Comparison of ENCODE assay signal across 8 cellular contexts in genomic region chr20:11267131-11267761, GRCh38.
A peak's percentile ranks its signal among the peaks of the same experiment; 100 is the strongest.
DNase-seq lines count a peak whose midpoint lies in the region; ATAC-seq and TF ChIP-seq lines count a peak whose summit lies in the region.

No MANE protein-coding gene starts in this region.

- H3K9me3 ChIP-seq in Caco-2 (no peaks in the 10 kb centered on the region), left lung (no peaks in the 10 kb centered on the region), vagina (no peaks in the 10 kb centered on the region)

- H3K27ac Mint-ChIP-seq in Caco-2 (ENCODE audit: unreplicated experiment), result peak overlapping the region; percentile 79
- no peak overlapping the region for H3K27ac Mint-ChIP-seq in activated naive CD4-positive, alpha-beta T cell treated with anti-CD3 and anti-CD28 coated beads, Interleukin-2, amount 10 ng/mL, durations not matched to agents 7 days and 5 days

- no peak overlapping the region for H3K4me3 ChIP-seq in Caco-2 (ENCODE audit: low read depth, low read length)
- no peak overlapping the region for H3K4me3 ChIP-seq in H7 (ENCODE audit: insufficient read depth, low read depth, low read length)
- no peak overlapping the region for H3K4me3 ChIP-seq in NB4 (ENCODE audit: low read depth, low read length)
- H3K4me3 ChIP-seq in left lung, result no peak overlapping the region
- H3K4me3 ChIP-seq in vagina, result no peak overlapping the region

- H3K36me3 ChIP-seq in Caco-2 (ENCODE audit: control insufficient read depth, insufficient read depth, low read length) (no peaks in the 10 kb centered on the region), H7 (replicated peaks; ENCODE audit: control insufficient read depth, insufficient read depth, low read length) (no peaks in the 10 kb centered on the region), left lung (no peaks in the 10 kb centered on the region), vagina (no peaks in the 10 kb centered on the region)

- H3K4me1 Mint-ChIP-seq in Caco-2 (ENCODE audit: low read depth, unreplicated experiment), result peaks cover 52% of the 10 kb centered on the region
- no peaks in the 10 kb centered on the region for H3K4me1 Mint-ChIP-seq in activated naive CD4-positive, alpha-beta T cell treated with anti-CD3 and anti-CD28 coated beads, Interleukin-2, amount 10 ng/mL, durations not matched to agents 7 days and 5 days

- CTCF ChIA-PET in Caco-2 (lab: Charles Lee), result interaction anchor here (0.6 to 1.1 kb wide), 6 partner anchors 48 to 833 kb away, joined by 3 to 8 read pairs (median 4); partner anchors contain the start of gene MKKS
- CTCF ChIA-PET in activated naive CD4-positive, alpha-beta T cell treated with anti-CD3 and anti-CD28 coated beads, Interleukin-2, amount 10 ng/mL, durations not matched to agents 7 days and 5 days (lab: Charles Lee), result no interaction called here

- no peaks in the 10 kb centered on the region for H3K9me3 Mint-ChIP-seq in Caco-2 (ENCODE audit: unreplicated experiment)
- no peaks in the 10 kb centered on the region for H3K9me3 Mint-ChIP-seq in activated naive CD4-positive, alpha-beta T cell treated with anti-CD3 and anti-CD28 coated beads, Interleukin-2, amount 10 ng/mL, durations not matched to agents 7 days and 5 days

- H3K4me1 ChIP-seq in Caco-2, result peaks cover 48% of the 10 kb centered on the region
- H3K4me1 ChIP-seq in left lung, result peaks cover 6 to 8% of the 10 kb centered on the region in 2 donors
- peaks cover 29% of the 10 kb centered on the region for H3K4me1 ChIP-seq in vagina

- H3K27me3 ChIP-seq in Caco-2 (replicated peaks; ENCODE audit: control insufficient read depth, insufficient read depth, low read length) (no peaks in the 10 kb centered on the region), H7 (ENCODE audit: control insufficient read depth, insufficient read depth, low read length) (no peaks in the 10 kb centered on the region), left lung (no peaks in the 10 kb centered on the region), vagina (no peaks in the 10 kb centered on the region)

- ATAC-seq in left lung (peak; percentile 90), GM21515 (IDR thresholded peaks at IDR 0.05; ENCODE audit: unreplicated experiment) (no peak)

- TF ChIP-seq POLR2A in NB4 (IDR thresholded peaks at IDR 0.05; ENCODE audit: extremely low read depth, insufficient read length), result no peak
- TF ChIP-seq POLR2A in vagina (IDR thresholded peaks at IDR 0.05), result no peak

- BruUV-seq in Caco-2 (replicated peaks; lab: Mats Ljungman, UMichigan), result no TSS peak

- POLR2A ChIA-PET in Caco-2 (lab: Charles Lee), result interaction anchor here (0.6 to 1.1 kb wide), 4 partner anchors 345 to 833 kb away, joined by 3 to 6 read pairs (median 5); partner anchors contain the start of gene JAG1

- intact Hi-C loops in Caco-2 (cut with micrococcal nuclease; ENCODE audit: unreplicated experiment), result loop anchor here (2.0 to 5.0 kb wide), 2 partner anchors 35 to 48 kb away; no protein-coding TSS in a partner anchor
- intact Hi-C loops in left lung (cut with DNase I), result loop anchor here in 1 of 2 donors (10.0 kb wide), 1 partner anchor 592 kb away; the partner anchor contains the start of gene JAG1
- intact Hi-C loops in vagina (cut with DNase I), result no loop called here

- H3K4me3 Mint-ChIP-seq in Caco-2 (ENCODE audit: unreplicated experiment), result peak overlapping the region; percentile 56
- H3K4me3 Mint-ChIP-seq in activated naive CD4-positive, alpha-beta T cell treated with anti-CD3 and anti-CD28 coated beads, Interleukin-2, amount 10 ng/mL, durations not matched to agents 7 days and 5 days, result no peak overlapping the region

- DNase-seq in Caco-2, result peak; percentile 44 to 80
- peak; percentile 58 for DNase-seq in H7
- peak; percentile 66 for DNase-seq in NB4 (ENCODE audit: low read depth)
- DNase-seq in caudate nucleus (lab: John Stamatoyannopoulos, UW), result peak in 48 of 61 donors; percentile 20 to 90 (median 60)
- peak in 1 of 2 donors; percentile 40 for DNase-seq in left lung
- no peak for DNase-seq in vagina (ENCODE audit: extremely low spot score in 2 of 2)
- DNase-seq in activated naive CD4-positive, alpha-beta T cell treated with anti-CD3 and anti-CD28 coated beads, Interleukin-2, amount 10 ng/mL, durations not matched to agents 7 days and 5 days, result no peak

- TF ChIP-seq CTCF in Caco-2 (IDR thresholded peaks at IDR 0.05; ENCODE audit: insufficient read depth in 1 of 2, low read depth in 1 of 2, low read length in 1 of 2, severe bottlenecking in 1 of 2, unreplicated experiment in 1 of 2), result no peak
- no peak for TF ChIP-seq CTCF in NB4 (IDR thresholded peaks at IDR 0.05; ENCODE audit: low read depth, low read length)
- no peak for TF ChIP-seq CTCF in left lung (IDR thresholded peaks at IDR 0.05)
- no peak for TF ChIP-seq CTCF in vagina (IDR thresholded peaks at IDR 0.05)

- H3K36me3 Mint-ChIP-seq in Caco-2 (ENCODE audit: insufficient read depth, unreplicated experiment), result no peaks in the 10 kb centered on the region
- no peaks in the 10 kb centered on the region for H3K36me3 Mint-ChIP-seq in activated naive CD4-positive, alpha-beta T cell treated with anti-CD3 and anti-CD28 coated beads, Interleukin-2, amount 10 ng/mL, durations not matched to agents 7 days and 5 days

- peak overlapping the region; percentile 63 for H3K27ac ChIP-seq in caudate nucleus (ENCODE audit: low read depth, low read length)
- H3K27ac ChIP-seq in left lung, result peak overlapping the region; percentile 23 to 39
- peak overlapping the region; percentile 57 for H3K27ac ChIP-seq in vagina

- no peaks in the 10 kb centered on the region for H3K27me3 Mint-ChIP-seq in Caco-2 (ENCODE audit: insufficient read depth, unreplicated experiment)
- H3K27me3 Mint-ChIP-seq in activated naive CD4-positive, alpha-beta T cell treated with anti-CD3 and anti-CD28 coated beads, Interleukin-2, amount 10 ng/mL, durations not matched to agents 7 days and 5 days, result no peaks in the 10 kb centered on the region

Comparison
In these comparisons a context has a peak if more than half of its experiments do, and no peak if none do; other contexts are left out.
1. DNase-seq: peak in Caco-2 (2 of 2), H7 (single experiment), NB4 (single experiment) and caudate nucleus (48 of 61); none in vagina (0 of 2) and activated naive CD4-positive, alpha-beta T cell treated with anti-CD3 and anti-CD28 coated beads, Interleukin-2, amount 10 ng/mL, durations not matched to agents 7 days and 5 days (single experiment).
2. Peak in every context shown above with its lines, with median percentiles within 50 percentile points of each other: H3K27ac ChIP-seq.